9 cellular contexts compared by ENCODE assay signal in the genomic region with DNA sequence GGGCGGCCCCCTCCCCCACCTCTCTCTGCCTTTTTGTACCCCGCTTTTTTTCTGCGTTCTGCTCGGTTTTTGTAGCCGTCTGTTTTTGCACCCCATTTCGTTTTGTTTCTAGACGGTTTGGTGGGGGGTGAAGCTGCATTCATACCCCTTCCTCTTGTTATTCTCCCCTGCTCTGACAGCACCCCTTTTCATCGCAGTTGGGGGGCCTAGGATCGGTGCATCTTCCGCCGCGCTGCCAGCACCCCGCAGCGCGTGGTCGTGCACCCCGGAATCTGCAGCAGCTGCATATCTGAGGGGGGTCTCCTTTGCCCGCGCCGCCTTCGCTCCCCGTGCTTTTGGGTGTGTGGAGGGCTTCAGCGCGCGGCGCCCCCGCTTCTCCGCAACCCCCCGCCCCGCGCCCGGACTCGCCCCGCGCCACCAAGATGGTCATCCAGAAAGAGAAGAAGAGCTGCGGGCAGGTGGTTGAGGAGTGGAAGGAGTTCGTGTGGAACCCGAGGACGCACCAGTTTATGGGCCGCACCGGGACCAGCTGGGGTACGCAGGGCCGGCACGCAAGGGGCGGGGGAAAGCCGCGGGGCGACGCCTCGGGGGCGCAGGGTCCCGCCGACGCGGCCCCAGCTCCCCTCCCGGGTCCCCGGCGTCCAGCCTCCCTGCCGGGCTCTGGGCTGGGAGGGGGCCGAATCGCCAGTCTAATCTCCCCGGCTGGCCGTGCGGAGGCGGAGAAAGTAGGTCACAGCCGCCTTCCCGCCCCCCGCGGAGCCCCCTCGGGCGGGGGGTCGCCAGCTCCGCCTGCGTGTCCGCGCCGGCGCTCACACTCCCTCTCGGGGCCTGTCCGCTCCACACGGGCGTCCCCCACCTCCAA. TPM values are rescaled to one million over a fixed set of nuclear protein-coding genes. Genes with fewer than 3 reads are reported as not detected.
DNase-seq lines count a peak whose midpoint lies in the region; ATAC-seq and TF ChIP-seq lines count a peak whose summit lies in the region.
"Had no signal": no experiment of that assay in that cellular context is flagged by ENCODE, and none has a peak within 500 bp of the region (broad histone marks: within the 10 kb centered on the region; RNA-seq: fewer than 3 reads in every experiment).

No MANE protein-coding gene starts in this region.

- 1% methylated on average over 71 to 82 of the region's 82 CpGs for WGBS in heart right ventricle, 2 donors

- CTCF ChIA-PET in activated CD4-positive, alpha-beta memory T cell treated with anti-CD3 and anti-CD28 coated beads for 36 hours (lab: Charles Lee), result interaction anchor here (1.0 to 1.8 kb wide), 4 partner anchors 8 to 92 kb away, joined by 3 to 9 read pairs (median 4); partner anchors contain the start of genes MPDU1 and TP53

- H3K27ac ChIP-seq in heart right ventricle, result peak overlapping the region; percentile 47 to 78 (median 62)

- H3K36me3 Mint-ChIP-seq in activated CD4-positive, alpha-beta memory T cell treated with anti-CD3 and anti-CD28 coated beads for 36 hours, result no peaks in the 10 kb centered on the region

- intact Hi-C loops in activated CD4-positive, alpha-beta memory T cell treated with anti-CD3 and anti-CD28 coated beads for 36 hours (cut with micrococcal nuclease), result no loop called here
- intact Hi-C loops in heart right ventricle (cut with DNase I), result loop anchor here in 1 of 10 donors (5.0 kb wide), 1 partner anchor 36 kb away; the partner anchor contains the start of genes TP53 and WRAP53

- peaks cover 0 to 4% (median 0%) of the 10 kb centered on the region in 9 donors for H3K36me3 ChIP-seq in heart right ventricle
- H3K36me3 ChIP-seq: adrenal gland had no signal

- peak overlapping the region; percentile 13; the same call in 1 of the 2 replicates for H3K4me3 ChIP-seq in GM12865 (ENCODE audit: low read depth, low read length)
- peak overlapping the region; percentile 8 to 66 (median 58) for H3K4me3 ChIP-seq in heart right ventricle
- H3K4me3 ChIP-seq in retinal pigment epithelial cell (ENCODE audit: low read length), result peak overlapping the region; percentile 38

- no peaks in the 10 kb centered on the region for H3K9me3 ChIP-seq in heart right ventricle
- H3K9me3 ChIP-seq: adrenal gland had no signal

- no peaks in the 10 kb centered on the region for H3K9me3 Mint-ChIP-seq in activated CD4-positive, alpha-beta memory T cell treated with anti-CD3 and anti-CD28 coated beads for 36 hours

- H3K4me3 Mint-ChIP-seq in activated CD4-positive, alpha-beta memory T cell treated with anti-CD3 and anti-CD28 coated beads for 36 hours, result peak overlapping the region; percentile 56

- DNase-seq in GM12865 (ENCODE audit: low read depth) (no peak), heart right ventricle (peak in 1 of 2 donors; percentile 31), retinal pigment epithelial cell (ENCODE audit: low read depth) (no peak), NOMO-1 treated with dmso at 0.1 percent for 144 hours (lab: John Stamatoyannopoulos, UW; ENCODE audit: unreplicated experiment) (no peak), DMS153 treated with DMSO at 0.1 percent for 48 hours (lab: John Stamatoyannopoulos, UW; ENCODE audit: unreplicated experiment) (no peak), GM03348 (ENCODE audit: low spot score) (no peak), NCI-H1048 (lab: John Stamatoyannopoulos, UW) (no peak)
- DNase-seq in activated CD4-positive, alpha-beta memory T cell treated with anti-CD3 and anti-CD28 coated beads for 36 hours, result no peak

- peaks cover 37% of the 10 kb centered on the region for H3K27me3 Mint-ChIP-seq in activated CD4-positive, alpha-beta memory T cell treated with anti-CD3 and anti-CD28 coated beads for 36 hours

- TF ChIP-seq CTCF in GM12865 (IDR thresholded peaks at IDR 0.05; ENCODE audit: insufficient read depth, low read depth, low read length, missing control alignments) (no peak), heart right ventricle (IDR thresholded peaks at IDR 0.05) (no peak), retinal pigment epithelial cell (conservative IDR thresholded peaks at IDR 0.05; ENCODE audit: low read depth, low read length) (no peak)

- peak in 7 of 8 donors; percentile 7 to 55 (median 36) for ATAC-seq in heart right ventricle

- POLR2A ChIA-PET in activated CD4-positive, alpha-beta memory T cell treated with anti-CD3 and anti-CD28 coated beads for 36 hours (lab: Charles Lee), result interaction anchor here (1.1 to 2.5 kb wide), 2 partner anchors 24 to 36 kb away, joined by 4 to 14 read pairs; partner anchors contain the start of genes SAT2, TP53 and WRAP53

- H3K4me1 Mint-ChIP-seq in activated CD4-positive, alpha-beta memory T cell treated with anti-CD3 and anti-CD28 coated beads for 36 hours (ENCODE audit: low read depth), result peaks cover 14% of the 10 kb centered on the region

- peaks cover 6 to 23% (median 20%) of the 10 kb centered on the region in 9 donors for H3K4me1 ChIP-seq in heart right ventricle

- no peak overlapping the region for H3K27ac Mint-ChIP-seq in activated CD4-positive, alpha-beta memory T cell treated with anti-CD3 and anti-CD28 coated beads for 36 hours

- peaks cover 5 to 50% (median 35%) of the 10 kb centered on the region in 7 donors for H3K27me3 ChIP-seq in heart right ventricle
- H3K27me3 ChIP-seq: adrenal gland had no signal

RNA-seq across cellular contexts. Expression of gene ATP1B2, which starts 0.6 kb away (rescaled TPM):
- total RNA-seq in activated CD4-positive, alpha-beta memory T cell treated with anti-CD3 and anti-CD28 coated beads for 36 hours, result under 1 TPM; 0.12 to 0.26 TPM
- total RNA-seq in heart right ventricle, result 1 to 10 TPM; 1.4 to 6.5 (median 3.9) TPM
- 1 to 10 TPM in 1 of 2 donors, under 1 TPM in 1; 0.91 to 6.2 TPM for polyA plus RNA-seq in heart right ventricle

RNA-seq across cellular contexts. Expression of gene SHBG, which starts 21.4 kb away (rescaled TPM):
- total RNA-seq in activated CD4-positive, alpha-beta memory T cell treated with anti-CD3 and anti-CD28 coated beads for 36 hours, result not detected
- under 1 TPM in 7 of 10 donors, not detected in 3; 0.25 to 0.77 (median 0.38) TPM for total RNA-seq in heart right ventricle
- polyA plus RNA-seq in heart right ventricle, result 1 to 10 TPM in 1 of 2 donors, under 1 TPM in 1; 0.19 to 1.3 TPM

RNA-seq across cellular contexts. Expression of gene SAT2, which starts 23.7 kb away (rescaled TPM):
- 10 to 100 TPM; 27.4 to 28.2 TPM for total RNA-seq in activated CD4-positive, alpha-beta memory T cell treated with anti-CD3 and anti-CD28 coated beads for 36 hours
- total RNA-seq in heart right ventricle, result 10 to 100 TPM; 45.7 to 83.3 (median 66.0) TPM
- polyA plus RNA-seq in heart right ventricle, result 100 to 1,000 TPM; 138 to 164 TPM

RNA-seq across cellular contexts. Expression of gene TP53, which starts 36.0 kb away (rescaled TPM):
- total RNA-seq in activated CD4-positive, alpha-beta memory T cell treated with anti-CD3 and anti-CD28 coated beads for 36 hours, result 100 to 1,000 TPM; 123 to 129 TPM
- 10 to 100 TPM in 9 of 10 donors, 1 to 10 TPM in 1; 8.2 to 29.1 (median 13.9) TPM for total RNA-seq in heart right ventricle
- 1 to 10 TPM; 7.9 to 8.6 TPM for polyA plus RNA-seq in heart right ventricle

RNA-seq across cellular contexts. Expression of gene FXR2, which starts 36.6 kb away (rescaled TPM):
- total RNA-seq in activated CD4-positive, alpha-beta memory T cell treated with anti-CD3 and anti-CD28 coated beads for 36 hours, result 10 to 100 TPM; 37.5 to 40.1 TPM
- 100 to 1,000 TPM in 3 of 10 donors, 10 to 100 TPM in 7; 81.7 to 104 (median 90.5) TPM for total RNA-seq in heart right ventricle
- polyA plus RNA-seq in heart right ventricle, result 100 to 1,000 TPM in 1 of 2 donors, 10 to 100 TPM in 1; 52.2 to 111 TPM
